30 cellular contexts compared by ENCODE assay signal in genomic region chr12:49327368-49327767, GRCh38. TPM values are rescaled to one million over a fixed set of nuclear protein-coding genes. Genes with fewer than 3 reads are reported as not detected.
"Had no signal": no experiment of that assay in that cellular context is flagged by ENCODE, and none has a peak within 500 bp of the region (broad histone marks: within the 10 kb centered on the region; RNA-seq: fewer than 3 reads in every experiment).

No MANE protein-coding gene starts in this region.

- H3K9me3 Mint-ChIP-seq: mesothelial cell of epicardium; naive B cell; natural killer cell; nephron progenitor cell; stimulated activated memory B cell treated with anti-CD40 and anti-IgM and Interleukin-4, amounts not matched to agents 10 μg/mL and 1 μg/mL and 100 μg/mL, for 72 hours; stimulated activated naive CD8-positive, alpha-beta T cell treated with anti-CD3 and anti-CD28 coated beads, Interleukin-15, amount 100 ng/mL, for 72 hours had no signal

- H3K27ac Mint-ChIP-seq: mesothelial cell of epicardium; natural killer cell; nephron progenitor cell; progenitor cell of endocrine pancreas; stimulated activated memory B cell treated with anti-CD40 and anti-IgM and Interleukin-4, amounts not matched to agents 10 μg/mL and 1 μg/mL and 100 μg/mL, for 72 hours; stimulated activated naive CD8-positive, alpha-beta T cell treated with anti-CD3 and anti-CD28 coated beads, Interleukin-15, amount 100 ng/mL, for 72 hours had no signal

- H3K27me3 ChIP-seq: hepatocyte, ovary, testis, thyroid gland, upper lobe of left lung had no signal

- H3K9me3 ChIP-seq: heart right ventricle, left ventricle myocardium inferior, ovary, testis, thyroid gland, transverse colon, upper lobe of left lung had no signal

- H3K4me3 Mint-ChIP-seq: mesothelial cell of epicardium; natural killer cell; nephron progenitor cell; stimulated activated memory B cell treated with anti-CD40 and anti-IgM and Interleukin-4, amounts not matched to agents 10 μg/mL and 1 μg/mL and 100 μg/mL, for 72 hours; stimulated activated naive CD8-positive, alpha-beta T cell treated with anti-CD3 and anti-CD28 coated beads, Interleukin-15, amount 100 ng/mL, for 72 hours had no signal

- H3K36me3 Mint-ChIP-seq: naive B cell; natural killer cell; stimulated activated memory B cell treated with anti-CD40 and anti-IgM and Interleukin-4, amounts not matched to agents 10 μg/mL and 1 μg/mL and 100 μg/mL, for 72 hours had no signal

- H3K27ac ChIP-seq: heart right ventricle, hepatocyte, left ventricle myocardium inferior, ovary, testis, thyroid gland, transverse colon, upper lobe of left lung had no signal

- H3K36me3 ChIP-seq: left ventricle myocardium inferior, ovary, thyroid gland, transverse colon, upper lobe of left lung had no signal

- ATAC-seq: heart right ventricle; natural killer cell; right cardiac atrium; stimulated activated memory B cell treated with anti-CD40 and anti-IgM and Interleukin-4, amounts not matched to agents 10 μg/mL and 1 μg/mL and 100 μg/mL, for 72 hours; stimulated activated naive CD8-positive, alpha-beta T cell treated with anti-CD3 and anti-CD28 coated beads, Interleukin-15, amount 100 ng/mL, for 72 hours had no signal

- DNase-seq: heart right ventricle; islet precursor cell; left ventricle myocardium inferior; mesendoderm; naive B cell; natural killer cell; nephron progenitor cell; retina; right cardiac atrium; stimulated activated CD4-positive, alpha-beta T cell treated with anti-CD3 and anti-CD28 coated beads, Interleukin-1b, Interleukin-23, amount 100 ng/mL, for 48 hours; stimulated activated CD4-positive, alpha-beta T cell treated with anti-CD3 and anti-CD28 coated beads, Interleukin-2, amount 100 ng/mL, for 48 hours; stimulated activated CD4-positive, alpha-beta T cell treated with anti-CD3 and anti-CD28 coated beads, Interleukin-4, amount 100 ng/mL, for 4 hours; stimulated activated CD8-positive, alpha-beta memory T cell treated with anti-CD3 and anti-CD28 coated beads, Interleukin-4, amount 100 ng/mL, for 48 hours; stimulated activated naive CD4-positive, alpha-beta T cell treated with Interleukin-2 at 50 U/mL for 16 hours; stimulated activated naive CD8-positive, alpha-beta T cell treated with anti-CD3 and anti-CD28 coated beads, Interleukin-15, amount 100 ng/mL, for 72 hours; substantia nigra; testis; thyroid gland; transverse colon; upper lobe of left lung had no signal

- H3K4me3 ChIP-seq: heart right ventricle, hepatocyte, left ventricle myocardium inferior, lung, ovary, smooth muscle cell, testis, thyroid gland, transverse colon, upper lobe of left lung had no signal

RNA-seq across cellular contexts. Expression of gene C1QL4, which starts 9.6 kb away (rescaled TPM):
- total RNA-seq: heart right ventricle, hepatocyte, kidney epithelial cell, left ventricle myocardium inferior, lung, natural killer cell, ovary, right cardiac atrium, skeletal muscle tissue, smooth muscle cell, transverse colon, upper lobe of left lung had no signal
- polyA plus RNA-seq: heart right ventricle, hepatocyte, ovary, right cardiac atrium had no signal

RNA-seq across cellular contexts. Expression of gene DNAJC22, which starts 19.3 kb away (rescaled TPM):
- total RNA-seq: mononuclear cell, natural killer cell, skeletal muscle tissue had no signal

RNA-seq across cellular contexts. Expression of gene PRPH, which starts 32.4 kb away (rescaled TPM):
- total RNA-seq: left ventricle myocardium inferior, mononuclear cell, natural killer cell, smooth muscle cell had no signal
- polyA plus RNA-seq: smooth muscle cell had no signal
